ENCODE assay signal across 3 cellular contexts in the genomic region with DNA sequence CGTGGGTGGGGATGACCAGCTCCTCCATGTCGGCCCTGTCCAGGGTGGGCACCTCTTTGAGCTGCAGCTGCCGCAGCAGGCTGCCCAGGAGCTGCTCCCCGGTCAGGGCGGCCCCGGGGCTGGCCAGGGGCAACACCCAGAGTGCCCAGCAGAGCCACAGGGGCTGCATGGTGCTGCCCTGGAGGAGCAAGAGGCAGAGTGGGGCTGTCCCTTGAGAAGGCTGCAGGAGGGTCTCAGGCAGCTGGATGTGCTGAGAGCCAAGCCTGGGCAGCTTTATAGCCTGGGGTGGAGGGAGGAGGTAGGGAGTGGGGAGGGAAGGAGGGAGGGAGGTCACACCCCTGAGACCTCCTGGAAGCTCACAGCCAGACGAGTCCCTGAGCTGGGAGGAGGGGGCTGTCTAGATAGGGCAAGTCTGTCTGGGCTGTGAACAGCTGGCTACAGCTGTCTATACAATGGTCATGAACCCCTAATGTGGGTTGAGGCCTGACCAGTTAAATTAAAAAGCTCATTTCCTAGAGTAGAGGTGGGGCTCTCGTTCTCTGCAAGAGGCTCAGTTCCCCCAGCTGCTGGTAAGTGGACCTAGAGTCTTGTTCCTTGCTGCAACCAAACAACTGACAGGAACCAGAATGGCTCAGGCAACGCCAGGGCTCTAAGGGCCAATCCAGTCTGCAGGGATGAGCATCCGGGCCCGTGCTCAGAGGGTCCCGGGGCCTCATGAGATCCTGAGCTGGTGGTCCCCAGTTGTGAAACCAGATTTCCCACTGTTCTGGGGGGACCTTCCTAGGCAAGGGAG.
A peak's percentile ranks its signal among the peaks of the same experiment; 100 is the strongest.
TF ChIP-seq lines count a peak whose summit lies in the region.

A gene with protein sequence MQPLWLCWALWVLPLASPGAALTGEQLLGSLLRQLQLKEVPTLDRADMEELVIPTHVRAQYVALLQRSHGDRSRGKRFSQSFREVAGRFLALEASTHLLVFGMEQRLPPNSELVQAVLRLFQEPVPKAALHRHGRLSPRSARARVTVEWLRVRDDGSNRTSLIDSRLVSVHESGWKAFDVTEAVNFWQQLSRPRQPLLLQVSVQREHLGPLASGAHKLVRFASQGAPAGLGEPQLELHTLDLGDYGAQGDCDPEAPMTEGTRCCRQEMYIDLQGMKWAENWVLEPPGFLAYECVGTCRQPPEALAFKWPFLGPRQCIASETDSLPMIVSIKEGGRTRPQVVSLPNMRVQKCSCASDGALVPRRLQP (minus strand): TSS at position 249 of the 793 bp plus-strand sequence. CDS start 80 bp downstream, at position 169.

TF ChIP-seq in SK-N-SH, 30 proteins besides CTCF, POLR2A, EP300 and RAD21:
- TF ChIP-seq TCF12 (IDR thresholded peaks at IDR 0.05): no peak
- no peak for TF ChIP-seq YY1 (IDR thresholded peaks at IDR 0.05; ENCODE audit: low read depth)
- no peak for TF ChIP-seq TAF1 (IDR thresholded peaks at IDR 0.05; ENCODE audit: borderline replicate concordance, low read depth, low read length)
- TF ChIP-seq FOXJ3 (CRISPR knock-in tag; IDR thresholded peaks at IDR 0.05): no peak
- TF ChIP-seq, protein P1, sequence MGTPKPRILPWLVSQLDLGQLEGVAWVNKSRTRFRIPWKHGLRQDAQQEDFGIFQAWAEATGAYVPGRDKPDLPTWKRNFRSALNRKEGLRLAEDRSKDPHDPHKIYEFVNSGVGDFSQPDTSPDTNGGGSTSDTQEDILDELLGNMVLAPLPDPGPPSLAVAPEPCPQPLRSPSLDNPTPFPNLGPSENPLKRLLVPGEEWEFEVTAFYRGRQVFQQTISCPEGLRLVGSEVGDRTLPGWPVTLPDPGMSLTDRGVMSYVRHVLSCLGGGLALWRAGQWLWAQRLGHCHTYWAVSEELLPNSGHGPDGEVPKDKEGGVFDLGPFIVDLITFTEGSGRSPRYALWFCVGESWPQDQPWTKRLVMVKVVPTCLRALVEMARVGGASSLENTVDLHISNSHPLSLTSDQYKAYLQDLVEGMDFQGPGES (IDR thresholded peaks at IDR 0.05; ENCODE audit: low read depth, low read length): no peak
- no peak for TF ChIP-seq FOXM1 (IDR thresholded peaks at IDR 0.05; ENCODE audit: low read depth)
- TF ChIP-seq RCOR1 (IDR thresholded peaks at IDR 0.05; ENCODE audit: low read length): no peak
- no peak for TF ChIP-seq NFIC (IDR thresholded peaks at IDR 0.05; ENCODE audit: borderline replicate concordance)
- no peak for TF ChIP-seq RFX5 (IDR thresholded peaks at IDR 0.05; ENCODE audit: low read length)
TF ChIP-seq in SK-N-SH: peak in this region for 0.

TF ChIP-seq in SK-N-SH treated with all-trans-retinoic acid at 6 μM for 48 hours, 23 proteins besides CTCF, POLR2A, EP300 and RAD21:
- TF ChIP-seq ZFP30 (CRISPR knock-in tag; IDR thresholded peaks at IDR 0.05) (no peak), ESRRG (CRISPR knock-in tag; IDR thresholded peaks at IDR 0.05) (no peak), ARNTL (CRISPR knock-in tag; IDR thresholded peaks at IDR 0.05; ENCODE audit: borderline replicate concordance, low read depth) (no peak), RARB (CRISPR knock-in tag; IDR thresholded peaks at IDR 0.05) (no peak), ZFP3 (CRISPR knock-in tag; IDR thresholded peaks at IDR 0.05) (no peak), OSR1 (CRISPR knock-in tag; IDR thresholded peaks at IDR 0.05) (no peak), TCF4 (CRISPR knock-in tag; IDR thresholded peaks at IDR 0.05; ENCODE audit: borderline replicate concordance) (no peak), CSDC2 (CRISPR knock-in tag; IDR thresholded peaks at IDR 0.05) (no peak), ZNF565 (CRISPR knock-in tag; conservative IDR thresholded peaks at IDR 0.05; ENCODE audit: low read depth) (no peak), ZC3H10 (CRISPR knock-in tag; IDR thresholded peaks at IDR 0.05) (no peak), GLIS3 (CRISPR knock-in tag; IDR thresholded peaks at IDR 0.05) (no peak), TOX (CRISPR knock-in tag; IDR thresholded peaks at IDR 0.05; ENCODE audit: borderline replicate concordance) (no peak), ZNF70 (CRISPR knock-in tag; IDR thresholded peaks at IDR 0.05) (no peak)
- TF ChIP-seq, protein P2, sequence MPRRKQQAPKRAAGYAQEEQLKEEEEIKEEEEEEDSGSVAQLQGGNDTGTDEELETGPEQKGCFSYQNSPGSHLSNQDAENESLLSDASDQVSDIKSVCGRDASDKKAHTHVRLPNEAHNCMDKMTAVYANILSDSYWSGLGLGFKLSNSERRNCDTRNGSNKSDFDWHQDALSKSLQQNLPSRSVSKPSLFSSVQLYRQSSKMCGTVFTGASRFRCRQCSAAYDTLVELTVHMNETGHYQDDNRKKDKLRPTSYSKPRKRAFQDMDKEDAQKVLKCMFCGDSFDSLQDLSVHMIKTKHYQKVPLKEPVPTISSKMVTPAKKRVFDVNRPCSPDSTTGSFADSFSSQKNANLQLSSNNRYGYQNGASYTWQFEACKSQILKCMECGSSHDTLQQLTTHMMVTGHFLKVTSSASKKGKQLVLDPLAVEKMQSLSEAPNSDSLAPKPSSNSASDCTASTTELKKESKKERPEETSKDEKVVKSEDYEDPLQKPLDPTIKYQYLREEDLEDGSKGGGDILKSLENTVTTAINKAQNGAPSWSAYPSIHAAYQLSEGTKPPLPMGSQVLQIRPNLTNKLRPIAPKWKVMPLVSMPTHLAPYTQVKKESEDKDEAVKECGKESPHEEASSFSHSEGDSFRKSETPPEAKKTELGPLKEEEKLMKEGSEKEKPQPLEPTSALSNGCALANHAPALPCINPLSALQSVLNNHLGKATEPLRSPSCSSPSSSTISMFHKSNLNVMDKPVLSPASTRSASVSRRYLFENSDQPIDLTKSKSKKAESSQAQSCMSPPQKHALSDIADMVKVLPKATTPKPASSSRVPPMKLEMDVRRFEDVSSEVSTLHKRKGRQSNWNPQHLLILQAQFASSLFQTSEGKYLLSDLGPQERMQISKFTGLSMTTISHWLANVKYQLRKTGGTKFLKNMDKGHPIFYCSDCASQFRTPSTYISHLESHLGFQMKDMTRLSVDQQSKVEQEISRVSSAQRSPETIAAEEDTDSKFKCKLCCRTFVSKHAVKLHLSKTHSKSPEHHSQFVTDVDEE (CRISPR knock-in tag; IDR thresholded peaks at IDR 0.05): no peak
- TF ChIP-seq, protein P3, sequence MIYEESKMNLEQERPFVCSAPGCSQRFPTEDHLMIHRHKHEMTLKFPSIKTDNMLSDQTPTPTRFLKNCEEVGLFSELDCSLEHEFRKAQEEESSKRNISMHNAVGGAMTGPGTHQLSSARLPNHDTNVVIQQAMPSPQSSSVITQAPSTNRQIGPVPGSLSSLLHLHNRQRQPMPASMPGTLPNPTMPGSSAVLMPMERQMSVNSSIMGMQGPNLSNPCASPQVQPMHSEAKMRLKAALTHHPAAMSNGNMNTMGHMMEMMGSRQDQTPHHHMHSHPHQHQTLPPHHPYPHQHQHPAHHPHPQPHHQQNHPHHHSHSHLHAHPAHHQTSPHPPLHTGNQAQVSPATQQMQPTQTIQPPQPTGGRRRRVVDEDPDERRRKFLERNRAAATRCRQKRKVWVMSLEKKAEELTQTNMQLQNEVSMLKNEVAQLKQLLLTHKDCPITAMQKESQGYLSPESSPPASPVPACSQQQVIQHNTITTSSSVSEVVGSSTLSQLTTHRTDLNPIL (CRISPR knock-in tag; IDR thresholded peaks at IDR 0.05; ENCODE audit: low read depth): no peak
- TF ChIP-seq, protein P4, sequence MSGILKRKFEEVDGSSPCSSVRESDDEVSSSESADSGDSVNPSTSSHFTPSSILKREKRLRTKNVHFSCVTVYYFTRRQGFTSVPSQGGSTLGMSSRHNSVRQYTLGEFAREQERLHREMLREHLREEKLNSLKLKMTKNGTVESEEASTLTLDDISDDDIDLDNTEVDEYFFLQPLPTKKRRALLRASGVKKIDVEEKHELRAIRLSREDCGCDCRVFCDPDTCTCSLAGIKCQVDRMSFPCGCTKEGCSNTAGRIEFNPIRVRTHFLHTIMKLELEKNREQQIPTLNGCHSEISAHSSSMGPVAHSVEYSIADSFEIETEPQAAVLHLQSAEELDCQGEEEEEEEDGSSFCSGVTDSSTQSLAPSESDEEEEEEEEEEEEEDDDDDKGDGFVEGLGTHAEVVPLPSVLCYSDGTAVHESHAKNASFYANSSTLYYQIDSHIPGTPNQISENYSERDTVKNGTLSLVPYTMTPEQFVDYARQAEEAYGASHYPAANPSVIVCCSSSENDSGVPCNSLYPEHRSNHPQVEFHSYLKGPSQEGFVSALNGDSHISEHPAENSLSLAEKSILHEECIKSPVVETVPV (CRISPR knock-in tag; IDR thresholded peaks at IDR 0.05): no peak

TF ChIP-seq in HepG2, 621 proteins besides CTCF, POLR2A, EP300 and RAD21:
- TF ChIP-seq, protein P5, sequence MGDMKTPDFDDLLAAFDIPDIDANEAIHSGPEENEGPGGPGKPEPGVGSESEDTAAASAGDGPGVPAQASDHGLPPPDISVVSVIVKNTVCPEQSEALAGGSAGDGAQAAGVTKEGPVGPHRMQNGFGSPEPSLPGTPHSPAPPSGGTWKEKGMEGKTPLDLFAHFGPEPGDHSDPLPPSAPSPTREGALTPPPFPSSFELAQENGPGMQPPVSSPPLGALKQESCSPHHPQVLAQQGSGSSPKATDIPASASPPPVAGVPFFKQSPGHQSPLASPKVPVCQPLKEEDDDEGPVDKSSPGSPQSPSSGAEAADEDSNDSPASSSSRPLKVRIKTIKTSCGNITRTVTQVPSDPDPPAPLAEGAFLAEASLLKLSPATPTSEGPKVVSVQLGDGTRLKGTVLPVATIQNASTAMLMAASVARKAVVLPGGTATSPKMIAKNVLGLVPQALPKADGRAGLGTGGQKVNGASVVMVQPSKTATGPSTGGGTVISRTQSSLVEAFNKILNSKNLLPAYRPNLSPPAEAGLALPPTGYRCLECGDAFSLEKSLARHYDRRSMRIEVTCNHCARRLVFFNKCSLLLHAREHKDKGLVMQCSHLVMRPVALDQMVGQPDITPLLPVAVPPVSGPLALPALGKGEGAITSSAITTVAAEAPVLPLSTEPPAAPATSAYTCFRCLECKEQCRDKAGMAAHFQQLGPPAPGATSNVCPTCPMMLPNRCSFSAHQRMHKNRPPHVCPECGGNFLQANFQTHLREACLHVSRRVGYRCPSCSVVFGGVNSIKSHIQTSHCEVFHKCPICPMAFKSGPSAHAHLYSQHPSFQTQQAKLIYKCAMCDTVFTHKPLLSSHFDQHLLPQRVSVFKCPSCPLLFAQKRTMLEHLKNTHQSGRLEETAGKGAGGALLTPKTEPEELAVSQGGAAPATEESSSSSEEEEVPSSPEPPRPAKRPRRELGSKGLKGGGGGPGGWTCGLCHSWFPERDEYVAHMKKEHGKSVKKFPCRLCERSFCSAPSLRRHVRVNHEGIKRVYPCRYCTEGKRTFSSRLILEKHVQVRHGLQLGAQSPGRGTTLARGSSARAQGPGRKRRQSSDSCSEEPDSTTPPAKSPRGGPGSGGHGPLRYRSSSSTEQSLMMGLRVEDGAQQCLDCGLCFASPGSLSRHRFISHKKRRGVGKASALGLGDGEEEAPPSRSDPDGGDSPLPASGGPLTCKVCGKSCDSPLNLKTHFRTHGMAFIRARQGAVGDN (CRISPR knock-in tag; IDR thresholded peaks at IDR 0.05): peak; percentile 41; the same call in 1 of the 2 replicates
- 0 out of 2 replicates have a peak, but pooled peaks have one; percentile 27 for TF ChIP-seq HNRNPL (IDR thresholded peaks at IDR 0.05; ENCODE audit: low read depth, low read length)
- TF ChIP-seq, protein P6, sequence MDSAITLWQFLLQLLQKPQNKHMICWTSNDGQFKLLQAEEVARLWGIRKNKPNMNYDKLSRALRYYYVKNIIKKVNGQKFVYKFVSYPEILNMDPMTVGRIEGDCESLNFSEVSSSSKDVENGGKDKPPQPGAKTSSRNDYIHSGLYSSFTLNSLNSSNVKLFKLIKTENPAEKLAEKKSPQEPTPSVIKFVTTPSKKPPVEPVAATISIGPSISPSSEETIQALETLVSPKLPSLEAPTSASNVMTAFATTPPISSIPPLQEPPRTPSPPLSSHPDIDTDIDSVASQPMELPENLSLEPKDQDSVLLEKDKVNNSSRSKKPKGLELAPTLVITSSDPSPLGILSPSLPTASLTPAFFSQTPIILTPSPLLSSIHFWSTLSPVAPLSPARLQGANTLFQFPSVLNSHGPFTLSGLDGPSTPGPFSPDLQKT (CRISPR knock-in tag; IDR thresholded peaks at IDR 0.05; ENCODE audit: borderline replicate concordance): no peak
- TF ChIP-seq, protein P7, sequence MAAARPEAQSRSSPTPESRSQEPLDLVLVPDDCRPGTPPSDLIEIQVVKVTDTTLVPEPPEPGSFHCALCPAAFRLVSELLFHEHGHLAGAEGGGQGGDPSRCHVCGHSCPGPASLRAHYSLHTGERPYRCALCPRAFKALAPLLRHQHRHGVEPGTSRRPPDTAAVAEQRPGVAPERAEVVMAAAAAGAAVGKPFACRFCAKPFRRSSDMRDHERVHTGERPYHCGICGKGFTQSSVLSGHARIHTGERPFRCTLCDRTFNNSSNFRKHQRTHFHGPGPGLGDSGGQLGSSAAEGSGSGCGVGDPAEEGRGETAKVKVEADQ (CRISPR knock-in tag; IDR thresholded peaks at IDR 0.05; ENCODE audit: borderline replicate concordance): 0 out of 2 replicates have a peak, but pooled peaks have one; percentile 37
- peak; percentile 38; the same call in 1 of the 2 replicates for TF ChIP-seq ZNF263 (CRISPR knock-in tag; IDR thresholded peaks at IDR 0.05)
- no peak for TF ChIP-seq SRSF1 (optimal IDR thresholded peaks at IDR 0.05; ENCODE audit: low read depth, low read length)
